Comparison of ENCODE assay signal across 8 cellular contexts in genomic region chr3:195204360-195205166, GRCh38.
A peak's percentile ranks its signal among the peaks of the same experiment; 100 is the strongest.
DNase-seq lines count a peak whose midpoint lies in the region; ATAC-seq and TF ChIP-seq lines count a peak whose summit lies in the region.

No MANE protein-coding gene starts in this region.

- H3K27me3 Mint-ChIP-seq in central memory CD8-positive, alpha-beta T cell, result no peaks in the 10 kb centered on the region
- H3K27me3 Mint-ChIP-seq in neural crest cell (ENCODE audit: low read depth), result no peaks in the 10 kb centered on the region

- ATAC-seq in central memory CD8-positive, alpha-beta T cell (replicated peaks; ENCODE audit: extremely low read depth, poor library complexity, severe bottlenecking), result peak; percentile 42
- ATAC-seq in HG03469 (IDR thresholded peaks at IDR 0.05; ENCODE audit: unreplicated experiment), result no peak
- ATAC-seq in GM21529 (IDR thresholded peaks at IDR 0.05; ENCODE audit: unreplicated experiment), result no peak

- H3K36me3 Mint-ChIP-seq in central memory CD8-positive, alpha-beta T cell (ENCODE audit: insufficient read depth), result peaks cover 6% of the 10 kb centered on the region
- no peaks in the 10 kb centered on the region for H3K36me3 Mint-ChIP-seq in neural crest cell (ENCODE audit: low read depth)

- peak overlapping the region; percentile 8 for H3K4me3 Mint-ChIP-seq in central memory CD8-positive, alpha-beta T cell
- peak overlapping the region; percentile 69 for H3K4me3 Mint-ChIP-seq in neural crest cell

- no peaks in the 10 kb centered on the region for H3K9me3 Mint-ChIP-seq in central memory CD8-positive, alpha-beta T cell
- H3K9me3 Mint-ChIP-seq in neural crest cell, result no peaks in the 10 kb centered on the region

- in situ Hi-C loops in Caki2 (cut with HindIII; ENCODE audit: low pct_unique_long_range_greater_than_20kb, low sequenced_read_pairs), result no loop called here

- peaks cover 31% of the 10 kb centered on the region for H3K4me1 Mint-ChIP-seq in central memory CD8-positive, alpha-beta T cell
- H3K4me1 Mint-ChIP-seq in neural crest cell, result peaks cover 50% of the 10 kb centered on the region

- H3K27ac Mint-ChIP-seq in central memory CD8-positive, alpha-beta T cell (ENCODE audit: low read depth), result peak overlapping the region; percentile 68
- peak overlapping the region; percentile 47 for H3K27ac Mint-ChIP-seq in neural crest cell (ENCODE audit: unreplicated experiment)

- peak; percentile 89 for DNase-seq in Caki2 (ENCODE audit: low read depth)
- DNase-seq in NCI-H1092 (lab: John Stamatoyannopoulos, UW), result peak; percentile 62
- no peak for DNase-seq in central memory CD8-positive, alpha-beta T cell (ENCODE audit: low spot score in 2 of 2)
- DNase-seq in neural crest cell (ENCODE audit: low read depth, low spot score), result no peak
- no peak for DNase-seq in activated CD4-positive, CD25-positive, alpha-beta regulatory T cell (lab: John Stamatoyannopoulos, UW)
- DNase-seq in epidermal melanocyte (ENCODE audit: insufficient read length, low spot score), result no peak

- no peak for TF ChIP-seq CTCF in neural crest cell (conservative IDR thresholded peaks at IDR 0.05)

Comparison
In these comparisons a context has a peak if more than half of its experiments do, and no peak if none do; other contexts are left out.
1. DNase-seq: peak in Caki2 (single experiment) and NCI-H1092 (single experiment); none in central memory CD8-positive, alpha-beta T cell (0 of 2), neural crest cell (single experiment), activated CD4-positive, CD25-positive, alpha-beta regulatory T cell (0 of 4) and epidermal melanocyte (single experiment).